Comparison of ENCODE assay signal across 14 cellular contexts in the genomic region with DNA sequence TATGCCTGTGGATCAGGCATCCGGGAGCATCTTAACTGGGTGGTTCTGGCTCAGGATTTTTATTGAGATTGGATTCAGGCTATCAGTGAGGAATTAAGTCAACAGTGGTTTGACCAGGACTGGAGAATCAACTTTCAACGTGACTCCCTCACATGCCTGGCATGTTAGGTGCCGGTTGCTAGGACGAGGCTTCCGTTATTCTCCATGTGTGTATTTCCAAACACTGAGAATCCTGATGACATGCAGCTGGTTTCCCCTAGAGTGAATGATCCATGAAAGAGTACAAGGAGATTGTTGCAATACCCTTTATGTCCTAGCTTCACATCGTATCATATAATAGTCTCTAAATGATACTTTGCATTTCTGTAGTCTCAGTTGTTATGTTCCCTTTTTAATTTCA.
A peak's percentile ranks its signal among the peaks of the same experiment; 100 is the strongest.
DNase-seq lines count a peak whose midpoint lies in the region; TF ChIP-seq lines count a peak whose summit lies in the region.
"Had no signal": no experiment of that assay in that cellular context is flagged by ENCODE, and none has a peak within 500 bp of the region (broad histone marks: within the 10 kb centered on the region; RNA-seq: fewer than 3 reads in every experiment).

No MANE protein-coding gene starts in this region.

- H3K79me2 ChIP-seq in smooth muscle cell (ENCODE audit: low read depth), result no peaks in the 10 kb centered on the region

- peaks cover 0 to 19% of the 10 kb centered on the region in 2 donors for H3K9me3 ChIP-seq in neuronal stem cell (replicated peaks in 1 of 2; ENCODE audit: control insufficient read depth in 2 of 2, insufficient read depth in 1 of 2, low read depth in 1 of 2, low read length in 2 of 2)
- no peaks in the 10 kb centered on the region for H3K9me3 ChIP-seq in smooth muscle cell (replicated peaks; ENCODE audit: low read depth)

- H2AFZ ChIP-seq in neuronal stem cell (ENCODE audit: low read length) (peak overlapping the region; percentile 10), smooth muscle cell (ENCODE audit: low read depth) (no peak overlapping the region)

- WGBS in neuronal stem cell (ENCODE audit: extremely low coverage in 2 of 2, insufficient read length in 2 of 2, insufficient replicate concordance in 1 of 2), 2 donors, result no CpG with 5 or more reads among the region's 6 CpGs
- 84% methylated on average over 6 of the region's 6 CpGs for WGBS in smooth muscle cell (ENCODE audit: low lambda C conversion rate)

- H3K27me3 ChIP-seq in neuronal stem cell (ENCODE audit: control insufficient read depth in 3 of 3, insufficient read depth in 3 of 3, low read depth in 1 of 3, low read length in 3 of 3) (no peaks in the 10 kb centered on the region), smooth muscle cell (ENCODE audit: low read depth) (no peaks in the 10 kb centered on the region)

- H3K27ac ChIP-seq in neuronal stem cell (replicated peaks; ENCODE audit: low read length) (no peak overlapping the region), smooth muscle cell (ENCODE audit: low read depth) (no peak overlapping the region)
- H3K27ac ChIP-seq: KMS-11 had no signal

- no peak overlapping the region for H4K91ac ChIP-seq in neuronal stem cell (ENCODE audit: low read depth, low read length, poor library complexity)

- no peak overlapping the region for H2BK120ac ChIP-seq in neuronal stem cell (ENCODE audit: low read depth, low read length)

- no peak overlapping the region for H3K18ac ChIP-seq in neuronal stem cell (ENCODE audit: low read length)

- no peak overlapping the region for H4K8ac ChIP-seq in neuronal stem cell (ENCODE audit: low read depth, low read length)

- H3K36me3 ChIP-seq in neuronal stem cell (replicated peaks in 1 of 2; ENCODE audit: control insufficient read depth in 2 of 2, insufficient read depth in 2 of 2, low read length in 2 of 2) (no peaks in the 10 kb centered on the region), smooth muscle cell (ENCODE audit: low read depth) (no peaks in the 10 kb centered on the region)

- no peak overlapping the region for H2BK5ac ChIP-seq in neuronal stem cell (ENCODE audit: low read length)

- H3K4me2 ChIP-seq in neuronal stem cell (ENCODE audit: insufficient read depth, low read length, poor library complexity, severe bottlenecking) (no peak overlapping the region), smooth muscle cell (no peak overlapping the region)
- H3K4me2 ChIP-seq: KMS-11 had no signal

- H3F3A ChIP-seq in smooth muscle cell (ENCODE audit: low read depth), result no peaks in the 10 kb centered on the region

- no peak overlapping the region for H3K4ac ChIP-seq in neuronal stem cell (ENCODE audit: low read length)

- H3K4me1 ChIP-seq in neuronal stem cell (ENCODE audit: control insufficient read depth in 2 of 2, insufficient read depth in 1 of 2, low read depth in 1 of 2, low read length in 2 of 2), result no peaks in the 10 kb centered on the region
- H3K4me1 ChIP-seq in smooth muscle cell (ENCODE audit: low read depth), result peaks cover 5% of the 10 kb centered on the region

- H3K14ac ChIP-seq in neuronal stem cell (ENCODE audit: low read length), result no peak overlapping the region

- no peaks in the 10 kb centered on the region for H4K20me1 ChIP-seq in smooth muscle cell (ENCODE audit: low read depth)

- TF ChIP-seq CTCF in fibroblast of pulmonary artery (IDR thresholded peaks at IDR 0.05; ENCODE audit: low read length, missing control alignments), result no peak
- no peak for TF ChIP-seq CTCF in smooth muscle cell (IDR thresholded peaks at IDR 0.05; ENCODE audit: borderline replicate concordance, insufficient read depth, poor library complexity, severe bottlenecking)

- no peak overlapping the region for H2AK5ac ChIP-seq in neuronal stem cell (ENCODE audit: low read depth, low read length)

- DNase-seq in HCEC 1CT (peak; percentile 31), NCI-H748 treated with DMSO at 0.1 percent for 48 hours (lab: John Stamatoyannopoulos, UW) (peak; percentile 10), fibroblast of pulmonary artery (ENCODE audit: low read depth) (peak; percentile 66), neuronal stem cell (ENCODE audit: low spot score) (no peak), NCI-H1930 (lab: John Stamatoyannopoulos, UW) (no peak), smooth muscle cell (lab: John Stamatoyannopoulos, UW; ENCODE audit: unreplicated experiment) (no peak)
- no peak for DNase-seq in activated CD4-positive, alpha-beta T cell treated with anti-CD3 and anti-CD28 coated beads for 1 hour
- DNase-seq: CD8-positive, alpha-beta memory T cell; EL; NCI-H1092; NCI-H446; NCI-H774; SIG-M5 had no signal

- no peak overlapping the region for H3K23ac ChIP-seq in neuronal stem cell (ENCODE audit: low read depth, low read length, poor library complexity)

- no peak overlapping the region for H2BK15ac ChIP-seq in neuronal stem cell (ENCODE audit: low read length)

- no peaks in the 10 kb centered on the region for H3K79me1 ChIP-seq in neuronal stem cell (ENCODE audit: low read depth, low read length)

- H3K9ac ChIP-seq in neuronal stem cell (ENCODE audit: low read depth, low read length, poor library complexity), result no peak overlapping the region
- no peak overlapping the region for H3K9ac ChIP-seq in smooth muscle cell (ENCODE audit: low read depth)
- H3K9ac ChIP-seq: KMS-11 had no signal

- no peak overlapping the region for H2BK12ac ChIP-seq in neuronal stem cell (ENCODE audit: low read length)

- H3K4me3 ChIP-seq in fibroblast of pulmonary artery (replicated peaks; ENCODE audit: low read depth, low read length) (no peak overlapping the region), neuronal stem cell (ENCODE audit: low read length in 2 of 2) (no peak overlapping the region), smooth muscle cell (no peak overlapping the region)

Comparison
In these comparisons a context has a peak if more than half of its experiments do, and no peak if none do; other contexts are left out.
1. DNase-seq: peak in HCEC 1CT (single experiment), NCI-H748 treated with DMSO at 0.1 percent for 48 hours (single experiment) and fibroblast of pulmonary artery (single experiment); none in neuronal stem cell (single experiment), NCI-H1930 (0 of 2), smooth muscle cell (single experiment) and activated CD4-positive, alpha-beta T cell treated with anti-CD3 and anti-CD28 coated beads for 1 hour (single experiment).